11 cellular contexts compared by ENCODE assay signal in the genomic region with DNA sequence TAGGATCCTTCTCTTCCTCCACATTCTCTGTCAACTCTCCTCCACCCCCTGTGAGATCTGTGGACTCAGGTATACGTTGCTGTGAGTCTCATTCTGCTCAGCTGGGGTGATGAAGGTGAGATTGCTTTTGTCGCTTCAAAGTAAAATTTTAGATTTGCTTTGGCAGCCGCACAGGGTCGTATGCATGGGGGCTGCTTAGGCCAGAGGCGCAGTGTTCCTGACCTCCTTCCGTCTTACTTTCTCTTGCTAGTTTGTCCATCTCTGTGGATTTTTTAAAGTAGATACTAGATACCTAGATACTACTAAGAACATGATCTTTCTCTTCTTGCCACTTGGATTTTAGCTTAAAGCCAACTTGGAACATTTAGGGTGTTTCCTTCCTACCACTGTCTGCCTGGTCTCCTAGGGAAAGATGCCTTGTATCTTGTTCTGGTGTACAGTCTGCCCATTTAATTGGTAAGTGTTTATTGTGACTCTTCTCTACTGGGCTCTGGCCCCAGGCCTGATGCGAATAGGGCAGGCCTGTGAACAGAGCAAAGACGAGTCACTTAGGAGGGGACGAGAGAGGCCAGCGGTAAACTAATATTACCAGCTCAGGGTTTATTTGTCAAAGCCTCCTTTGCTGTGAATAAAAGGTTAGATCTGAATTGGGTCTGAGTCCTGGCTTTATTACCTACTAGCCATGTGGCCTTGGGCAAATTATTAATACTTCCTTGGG.
DNase-seq lines count a peak whose midpoint lies in the region; ATAC-seq and TF ChIP-seq lines count a peak whose summit lies in the region.
"Had no signal": no experiment of that assay in that cellular context is flagged by ENCODE, and none has a peak within 500 bp of the region (broad histone marks: within the 10 kb centered on the region; RNA-seq: fewer than 3 reads in every experiment).

No MANE protein-coding gene starts in this region.

- ATAC-seq in effector memory CD8-positive, alpha-beta T cell (replicated peaks) = no peak
- peak; percentile 9 to 35 for ATAC-seq in stimulated activated naive B cell treated with anti-CD40 and anti-IgM and Interleukin-4, amounts not matched to agents 10 μg/mL and 1 μg/mL and 100 μg/mL, for 72 hours (replicated peaks)
- no peak for ATAC-seq in GM21367 (IDR thresholded peaks at IDR 0.05; ENCODE audit: unreplicated experiment)
- ATAC-seq: foreskin keratinocyte had no signal

- in situ Hi-C loops in GM13976 (cut with MboI; ENCODE audit: low sequenced_read_pairs, unreplicated experiment) = no loop called here

- no peak for TF ChIP-seq CTCF in GM13976 (IDR thresholded peaks at IDR 0.05; ENCODE audit: borderline replicate concordance, control extremely low read depth, extremely low read depth, insufficient read depth, missing control alignments)

- peak overlapping the region; percentile 7 for H3K27ac ChIP-seq in KOPT-K1 (ENCODE audit: low read depth, low read length, poor library complexity, severe bottlenecking)
- H3K27ac ChIP-seq: foreskin keratinocyte had no signal

- H3K4me3 Mint-ChIP-seq in effector memory CD8-positive, alpha-beta T cell = peak overlapping the region; percentile 72 to 79
- no peak overlapping the region for H3K4me3 Mint-ChIP-seq in stimulated activated naive B cell treated with anti-CD40 and anti-IgM and Interleukin-4, amounts not matched to agents 10 μg/mL and 1 μg/mL and 100 μg/mL, for 72 hours

- peaks cover 56% of the 10 kb centered on the region for H3K36me3 Mint-ChIP-seq in effector memory CD8-positive, alpha-beta T cell (ENCODE audit: insufficient read depth)
- peaks cover 2 to 4% of the 10 kb centered on the region in 2 donors for H3K36me3 Mint-ChIP-seq in stimulated activated naive B cell treated with anti-CD40 and anti-IgM and Interleukin-4, amounts not matched to agents 10 μg/mL and 1 μg/mL and 100 μg/mL, for 72 hours

- H3K27ac Mint-ChIP-seq in effector memory CD8-positive, alpha-beta T cell = peak overlapping the region; percentile 95 to 99
- peak overlapping the region; percentile 9 for H3K27ac Mint-ChIP-seq in stimulated activated naive B cell treated with anti-CD40 and anti-IgM and Interleukin-4, amounts not matched to agents 10 μg/mL and 1 μg/mL and 100 μg/mL, for 72 hours

- H3K9me3 ChIP-seq in KOPT-K1 (ENCODE audit: insufficient read depth, low read length, poor library complexity, severe bottlenecking) = no peaks in the 10 kb centered on the region

- H3K9me3 Mint-ChIP-seq in effector memory CD8-positive, alpha-beta T cell = no peaks in the 10 kb centered on the region
- no peaks in the 10 kb centered on the region for H3K9me3 Mint-ChIP-seq in stimulated activated naive B cell treated with anti-CD40 and anti-IgM and Interleukin-4, amounts not matched to agents 10 μg/mL and 1 μg/mL and 100 μg/mL, for 72 hours

- H3K4me1 Mint-ChIP-seq in effector memory CD8-positive, alpha-beta T cell (ENCODE audit: low read depth in 2 of 2) = peaks cover 75 to 90% of the 10 kb centered on the region in 2 donors
- peaks cover 52 to 93% of the 10 kb centered on the region in 2 donors for H3K4me1 Mint-ChIP-seq in stimulated activated naive B cell treated with anti-CD40 and anti-IgM and Interleukin-4, amounts not matched to agents 10 μg/mL and 1 μg/mL and 100 μg/mL, for 72 hours

- no peaks in the 10 kb centered on the region for H3K36me3 ChIP-seq in KOPT-K1 (ENCODE audit: insufficient read depth, low read length)

- no peaks in the 10 kb centered on the region for H3K27me3 Mint-ChIP-seq in effector memory CD8-positive, alpha-beta T cell
- H3K27me3 Mint-ChIP-seq in stimulated activated naive B cell treated with anti-CD40 and anti-IgM and Interleukin-4, amounts not matched to agents 10 μg/mL and 1 μg/mL and 100 μg/mL, for 72 hours = no peaks in the 10 kb centered on the region

- peak; percentile 4 for DNase-seq in activated T-cell treated with anti-CD3 and anti-CD28 coated beads, Interleukin-2, amount 50 U/mL, for 1 hour
- DNase-seq in activated T-cell treated with anti-CD3 and anti-CD28 coated beads for 4 hours = no peak
- no peak for DNase-seq in effector memory CD8-positive, alpha-beta T cell
- no peak for DNase-seq in stimulated activated naive B cell treated with anti-CD40 and anti-IgM and Interleukin-4, amounts not matched to agents 10 μg/mL and 1 μg/mL and 100 μg/mL, for 72 hours
- DNase-seq in NCI-H187 (lab: John Stamatoyannopoulos, UW) = no peak
- no peak for DNase-seq in GM13976 (ENCODE audit: low spot score)
- DNase-seq: amniotic stem cell, foreskin keratinocyte, NCI-H2081 treated with DMSO at 0.1 percent for 48 hours had no signal

Comparison
In these comparisons a context has a peak if more than half of its experiments do, and no peak if none do; other contexts are left out.
1. ATAC-seq: peak in stimulated activated naive B cell treated with anti-CD40 and anti-IgM and Interleukin-4, amounts not matched to agents 10 μg/mL and 1 μg/mL and 100 μg/mL, for 72 hours (2 of 2); none in effector memory CD8-positive, alpha-beta T cell (single experiment) and GM21367 (single experiment).
2. H3K4me3 Mint-ChIP-seq: peak in effector memory CD8-positive, alpha-beta T cell (2 of 2); none in stimulated activated naive B cell treated with anti-CD40 and anti-IgM and Interleukin-4, amounts not matched to agents 10 μg/mL and 1 μg/mL and 100 μg/mL, for 72 hours (0 of 2).